Comparison of ENCODE assay signal across 1 cellular context in genomic region chr9:4796988-4797956, GRCh38.
TF ChIP-seq lines count a peak whose summit lies in the region.

No MANE protein-coding gene starts in this region.

TF ChIP-seq in K562, 482 proteins besides CTCF, POLR2A, EP300 and RAD21 (continued from another document):
- TF ChIP-seq TEAD4 (IDR thresholded peaks at IDR 0.05; ENCODE audit: low read length) (peak; percentile 48; the same call in 1 of the 2 replicates), TEAD4 (CRISPR knock-in tag; IDR thresholded peaks at IDR 0.05; ENCODE audit: borderline replicate concordance) (no peak), ZNF384 (IDR thresholded peaks at IDR 0.05; ENCODE audit: low read depth, low read length) (no peak), KDM1A (IDR thresholded peaks at IDR 0.05) (0 out of 4 replicates have a peak, but pooled peaks of 1 of the 2 experiments have one; percentile 39), ZNF592 (IDR thresholded peaks at IDR 0.05) (peak; percentile 46; the same call in 1 of the 2 replicates), MAZ (CRISPR knock-in tag; conservative IDR thresholded peaks at IDR 0.05 in 1 of 2, IDR thresholded peaks at IDR 0.05 in 1 of 2) (peak in 1 of 2 experiments; percentile 44; a peak in 1 of 4 replicates), ZNF239 (CRISPR knock-in tag; IDR thresholded peaks at IDR 0.05) (no peak), ZNF644 (tag; IDR thresholded peaks at IDR 0.05; ENCODE audit: low read depth) (no peak), ZNF217 (CRISPR knock-in tag; IDR thresholded peaks at IDR 0.05) (no peak), RCOR1 (IDR thresholded peaks at IDR 0.05; ENCODE audit: borderline replicate concordance in 1 of 2, low read depth in 2 of 2, low read length in 2 of 2) (0 out of 4 replicates have a peak, but pooled peaks of 1 of the 2 experiments have one; percentile 35), ADNP (tag; IDR thresholded peaks at IDR 0.05) (peak; percentile 69), BCOR (IDR thresholded peaks at IDR 0.05) (peak; percentile 77), RBM25 (IDR thresholded peaks at IDR 0.05; ENCODE audit: low read depth, low read length, severe bottlenecking) (peak; percentile 72), ZNF143 (CRISPR knock-in tag; IDR thresholded peaks at IDR 0.05) (no peak), TEAD2 (tag; IDR thresholded peaks at IDR 0.05) (peak; percentile 78), TOE1 (IDR thresholded peaks at IDR 0.05; ENCODE audit: borderline replicate concordance) (no peak), TOE1 (CRISPR knock-in tag; IDR thresholded peaks at IDR 0.05; ENCODE audit: borderline replicate concordance, low read depth) (no peak), NBN (IDR thresholded peaks at IDR 0.05; ENCODE audit: low read depth) (no peak), FOXK2 (conservative IDR thresholded peaks at IDR 0.05 in 1 of 2, IDR thresholded peaks at IDR 0.05 in 1 of 2; ENCODE audit: low read depth in 2 of 2) (0 out of 4 replicates have a peak, but pooled peaks of 1 of the 2 experiments have one; percentile 37), CBX3 (IDR thresholded peaks at IDR 0.05; ENCODE audit: borderline replicate concordance in 1 of 2, low read length in 2 of 2) (0 out of 3 replicates have a peak, but pooled peaks of 1 of the 2 experiments have one; percentile 52), HDAC3 (IDR thresholded peaks at IDR 0.05; ENCODE audit: borderline replicate concordance, partially characterized antibody) (no peak), C11orf30 (IDR thresholded peaks at IDR 0.05; ENCODE audit: low read depth) (peak; percentile 27; the same call in 1 of the 2 replicates), HOXB6 (CRISPR knock-in tag; IDR thresholded peaks at IDR 0.05; ENCODE audit: borderline replicate concordance) (no peak), PHF8 (IDR thresholded peaks at IDR 0.05; ENCODE audit: borderline replicate concordance, low read length) (no peak)
TF ChIP-seq in K562: peak in this region for 15.
